Comparison of ENCODE assay signal across 8 cellular contexts in genomic region chr5:1511651-1512540, GRCh38. TPM values are rescaled to one million over a fixed set of nuclear protein-coding genes. Genes with fewer than 3 reads are reported as not detected.
DNase-seq lines count a peak whose midpoint lies in the region; ATAC-seq and TF ChIP-seq lines count a peak whose summit lies in the region.

No MANE protein-coding gene starts in this region.

- peak; percentile 22 for TF ChIP-seq CTCF in AG09319 (IDR thresholded peaks at IDR 0.05; ENCODE audit: low read depth, low read length)
- TF ChIP-seq CTCF in right atrium auricular region (IDR thresholded peaks at IDR 0.05) = no peak
- no peak for TF ChIP-seq CTCF in tibial artery (IDR thresholded peaks at IDR 0.05)

- H3K27me3 ChIP-seq in right atrium auricular region (no peaks in the 10 kb centered on the region), tibial artery (no peaks in the 10 kb centered on the region)

- peaks cover 25% of the 10 kb centered on the region for H3K4me1 Mint-ChIP-seq in T-helper 17 cell

- peak; percentile 23 for DNase-seq in AG09319 (ENCODE audit: extremely low read depth, low read depth)
- peak in 1 of 3 donors; percentile 4 for DNase-seq in T-helper 17 cell
- peak; percentile 55 for DNase-seq in right atrium auricular region (ENCODE audit: low spot score)
- peak; percentile 17 to 53 for DNase-seq in tibial artery
- no peak for DNase-seq in DMS79 treated with DMSO at 0.1 percent for 48 hours (lab: John Stamatoyannopoulos, UW)
- no peak for DNase-seq in NOMO-1 treated with dmso at 0.1 percent for 144 hours (lab: John Stamatoyannopoulos, UW; ENCODE audit: unreplicated experiment)
- DNase-seq in DMS79 (lab: John Stamatoyannopoulos, UW) = no peak

- H3K27ac ChIP-seq in right atrium auricular region = no peak overlapping the region
- no peak overlapping the region for H3K27ac ChIP-seq in tibial artery

- H3K27me3 Mint-ChIP-seq in T-helper 17 cell = no peaks in the 10 kb centered on the region

- no peaks in the 10 kb centered on the region for H3K9me3 ChIP-seq in T-helper 17 cell (ENCODE audit: control insufficient read depth, low read length, poor library complexity, severe bottlenecking)
- H3K9me3 ChIP-seq in right atrium auricular region = no peaks in the 10 kb centered on the region
- no peaks in the 10 kb centered on the region for H3K9me3 ChIP-seq in tibial artery

- no peak overlapping the region for H3K4me3 Mint-ChIP-seq in T-helper 17 cell

- peaks cover 13% of the 10 kb centered on the region for H3K36me3 ChIP-seq in right atrium auricular region
- peaks cover 12 to 58% (median 24%) of the 10 kb centered on the region in 3 donors for H3K36me3 ChIP-seq in tibial artery

- peak overlapping the region; percentile 59 for H3K27ac Mint-ChIP-seq in T-helper 17 cell

- H3K36me3 Mint-ChIP-seq in T-helper 17 cell (ENCODE audit: low read depth) = no peaks in the 10 kb centered on the region

- ATAC-seq in GM21786 (IDR thresholded peaks at IDR 0.05; ENCODE audit: unreplicated experiment) (peak; percentile 44), T-helper 17 cell (no peak)

- intact Hi-C loops in tibial artery (cut with DNase I; ENCODE audit: low total_unique reads) = loop anchor here (10.0 kb wide), 1 partner anchor 167 kb away; the partner anchor contains the start of gene CLPTM1L

- H3K4me3 ChIP-seq in right atrium auricular region (no peak overlapping the region), tibial artery (no peak overlapping the region)

- peaks cover 0 to 3% of the 10 kb centered on the region in 2 donors for H3K4me1 ChIP-seq in right atrium auricular region
- H3K4me1 ChIP-seq in tibial artery = peaks cover 0 to under 1% (median 0%) of the 10 kb centered on the region in 4 donors

RNA-seq across cellular contexts. Expression of gene LPCAT1, which starts 11.9 kb away (rescaled TPM):
- total RNA-seq in T-helper 17 cell = 10 to 100 TPM; 23.4 to 24.8 TPM
- total RNA-seq in right atrium auricular region = 10 to 100 TPM; 13.2 to 18.1 TPM

Comparison
In these comparisons a context has a peak if more than half of its experiments do, and no peak if none do; other contexts are left out.
1. DNase-seq: peak in AG09319 (single experiment), right atrium auricular region (single experiment) and tibial artery (2 of 2); none in DMS79 treated with DMSO at 0.1 percent for 48 hours (single experiment), NOMO-1 treated with dmso at 0.1 percent for 144 hours (single experiment) and DMS79 (single experiment).